9 cellular contexts compared by ENCODE assay signal in genomic region chr11:12914401-12914912, GRCh38.
DNase-seq lines count a peak whose midpoint lies in the region; ATAC-seq, FAIRE-seq and TF ChIP-seq lines count a peak whose summit lies in the region.
"Had no signal": no experiment of that assay in that cellular context is flagged by ENCODE, and none has a peak within 500 bp of the region (broad histone marks: within the 10 kb centered on the region; RNA-seq: fewer than 3 reads in every experiment).

No MANE protein-coding gene starts in this region.

- no peak for FAIRE-seq in pancreas (lab: Jason Lieb, UNC)

- no peak overlapping the region for H3K4me3 ChIP-seq in WERI-Rb-1 (ENCODE audit: low read depth, low read length)
- H3K4me3 ChIP-seq in pancreas = no peak overlapping the region
- H3K4me3 ChIP-seq: BLaER1 had no signal

- ATAC-seq in pancreas = peak; percentile 97 to 99 (median 98)

- intact Hi-C loops in pancreas (cut with DNase I) = no loop called here

- in situ Hi-C loops in KBM-7 (cut with MboI; ENCODE audit: low pct_unique_long_range_greater_than_20kb, low sequenced_read_pairs) = no loop called here

- H3K9me3 ChIP-seq in WERI-Rb-1 (ENCODE audit: severe bottlenecking) (no peaks in the 10 kb centered on the region), pancreas (no peaks in the 10 kb centered on the region)
- H3K9me3 ChIP-seq: BLaER1 had no signal

- H3K36me3 ChIP-seq in WERI-Rb-1 = peaks cover 12% of the 10 kb centered on the region
- no peaks in the 10 kb centered on the region for H3K36me3 ChIP-seq in pancreas
- H3K36me3 ChIP-seq: BLaER1 had no signal

- DNase-seq in NCI-H1105 treated with DMSO at 0.1 percent for 48 hours (lab: John Stamatoyannopoulos, UW) (peak; percentile 13), NCI-H1105 (lab: John Stamatoyannopoulos, UW) (no peak), KBM-7 (peak; percentile 5), WERI-Rb-1 (peak; percentile 31), germinal center (ENCODE audit: low spot score) (peak; percentile 24), pancreas (peak; percentile 84 to 97 (median 92)), T-helper 1 cell (no peak), T1000 (lab: John Stamatoyannopoulos, UW) (no peak)

- WGBS in pancreas, 2 donors = 36 to 38% methylated on average over 11 of the region's 11 CpGs

- H3K4me1 ChIP-seq in pancreas = no peaks in the 10 kb centered on the region
- H3K4me1 ChIP-seq: BLaER1 had no signal

- H3K27ac ChIP-seq in WERI-Rb-1 (no peak overlapping the region), pancreas (peak overlapping the region in 2 of 4 donors; percentile 29 to 46)
- H3K27ac ChIP-seq: BLaER1 had no signal

- TF ChIP-seq CTCF in WERI-Rb-1 (IDR thresholded peaks at IDR 0.05; ENCODE audit: low read depth, low read length) = peak; percentile 89
- peak; percentile 45 to 73 (median 54) for TF ChIP-seq CTCF in pancreas (IDR thresholded peaks at IDR 0.05)

- H3K27me3 ChIP-seq in WERI-Rb-1 (ENCODE audit: insufficient read depth, low read depth, severe bottlenecking) = no peaks in the 10 kb centered on the region
- H3K27me3 ChIP-seq in pancreas = no peaks in the 10 kb centered on the region
- H3K27me3 ChIP-seq: BLaER1 had no signal

Comparison
In these comparisons a context has a peak if more than half of its experiments do, and no peak if none do; other contexts are left out.
1. DNase-seq: peak in NCI-H1105 treated with DMSO at 0.1 percent for 48 hours (single experiment), KBM-7 (single experiment), WERI-Rb-1 (single experiment), germinal center (single experiment) and pancreas (6 of 6); none in NCI-H1105 (single experiment), T-helper 1 cell (0 of 5) and T1000 (single experiment).